Comparison of ENCODE assay signal across 7 cellular contexts in the genomic region with DNA sequence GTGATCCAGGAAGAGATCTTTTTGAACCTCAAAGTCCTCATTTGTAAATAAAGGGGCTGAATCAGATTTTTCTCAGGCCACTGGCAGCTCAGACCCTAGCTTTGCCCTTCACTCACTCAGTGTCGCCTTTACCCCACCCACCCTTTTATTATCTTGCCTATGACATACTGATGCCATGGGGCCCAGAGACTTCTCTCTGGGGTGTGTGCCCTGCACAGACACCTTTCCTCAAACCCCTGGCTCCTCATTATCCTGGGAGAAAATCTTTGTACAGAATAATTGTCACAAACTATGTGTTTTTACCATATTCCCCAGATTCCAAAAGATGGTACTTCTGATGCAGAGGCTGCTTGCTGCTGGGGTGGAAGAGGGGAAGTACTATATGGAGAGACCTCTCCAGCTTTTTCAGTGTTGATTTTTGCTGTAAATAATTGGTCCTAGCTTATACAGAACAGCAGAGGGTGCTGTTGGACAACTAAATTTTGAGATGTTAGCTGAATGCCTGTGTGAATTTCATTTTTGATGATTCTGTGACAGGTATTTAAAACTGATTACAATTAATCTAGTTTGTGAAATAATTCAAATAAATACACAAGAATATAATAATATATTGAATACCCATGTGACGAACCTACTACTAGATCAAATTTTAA. TPM values are rescaled to one million over a fixed set of nuclear protein-coding genes. Genes with fewer than 3 reads are reported as not detected.
DNase-seq lines count a peak whose midpoint lies in the region; ATAC-seq, FAIRE-seq and TF ChIP-seq lines count a peak whose summit lies in the region.

No MANE protein-coding gene starts in this region.

- H2AFZ ChIP-seq in GM23338 = no peak overlapping the region

- peak; percentile 66 to 71 for TF ChIP-seq CTCF in GM23338 (conservative IDR thresholded peaks at IDR 0.05; ENCODE audit: low read depth in 2 of 2)
- peak; percentile 30 to 60 (median 48) for TF ChIP-seq CTCF in ascending aorta (IDR thresholded peaks at IDR 0.05)
- peak; percentile 37 to 61 (median 53) for TF ChIP-seq CTCF in transverse colon (IDR thresholded peaks at IDR 0.05)

- H3K27me3 Mint-ChIP-seq in GM23338 (ENCODE audit: insufficient read depth, low read depth, poor library complexity) = no peaks in the 10 kb centered on the region

- DNase-seq in EH (ENCODE audit: low read depth) (peak; percentile 50), GM23338 (ENCODE audit: low spot score) (peak; percentile 75), NCI-H2196 treated with DMSO at 0.1 percent for 48 hours (lab: John Stamatoyannopoulos, UW; ENCODE audit: unreplicated experiment) (peak; percentile 25), ascending aorta (ENCODE audit: low spot score in 2 of 2) (no peak), transverse colon (no peak), GOT3 (lab: John Stamatoyannopoulos, UW) (no peak)

- H3K9me3 ChIP-seq in ascending aorta (no peaks in the 10 kb centered on the region), transverse colon (no peaks in the 10 kb centered on the region)

- H3K9me3 Mint-ChIP-seq in GM23338 = no peaks in the 10 kb centered on the region

- H3K4me2 ChIP-seq in GM23338 = no peak overlapping the region

- TF ChIP-seq POLR2A in transverse colon (IDR thresholded peaks at IDR 0.05) = no peak

- ATAC-seq in GM23338 = peak; percentile 67

- H3F3A ChIP-seq in GM23338 (replicated peaks; ENCODE audit: low read depth) = no peaks in the 10 kb centered on the region

- H3K4me3 Mint-ChIP-seq in GM23338 = no peak overlapping the region

- peaks cover 8% of the 10 kb centered on the region for H3K4me1 Mint-ChIP-seq in GM23338

- H3K4me3 ChIP-seq in GM23338 = no peak overlapping the region
- H3K4me3 ChIP-seq in ascending aorta = no peak overlapping the region
- H3K4me3 ChIP-seq in transverse colon = no peak overlapping the region

- H3K36me3 ChIP-seq in GM23338 (ENCODE audit: insufficient read depth) (no peaks in the 10 kb centered on the region), ascending aorta (no peaks in the 10 kb centered on the region), transverse colon (no peaks in the 10 kb centered on the region)

- no peaks in the 10 kb centered on the region for H3K36me3 Mint-ChIP-seq in GM23338 (ENCODE audit: low read depth)

- H3K79me2 ChIP-seq in GM23338 (replicated peaks; ENCODE audit: insufficient read depth) = no peaks in the 10 kb centered on the region

- FAIRE-seq in islet of Langerhans (lab: Jason Lieb, UNC) = peak; percentile 98

- H3K27ac ChIP-seq in GM23338 (ENCODE audit: low read depth) (no peak overlapping the region), ascending aorta (no peak overlapping the region), transverse colon (no peak overlapping the region)

- H4K20me1 ChIP-seq in GM23338 (replicated peaks; ENCODE audit: insufficient read depth) = no peaks in the 10 kb centered on the region

- H3K4me1 ChIP-seq in GM23338 (ENCODE audit: insufficient read depth) = no peaks in the 10 kb centered on the region
- H3K4me1 ChIP-seq in ascending aorta = no peaks in the 10 kb centered on the region
- H3K4me1 ChIP-seq in transverse colon = no peaks in the 10 kb centered on the region

- in situ Hi-C loops in transverse colon (cut with MboI; ENCODE audit: low pct_ligation_motif_present in 1 of 4, low pct_unique_long_range_greater_than_20kb in 1 of 4, low sequenced_read_pairs in 3 of 4) = no loop called here

- no peaks in the 10 kb centered on the region for H3K9me2 ChIP-seq in GM23338 (ENCODE audit: insufficient read depth)

- intact Hi-C loops in ascending aorta (cut with DNase I) = loop anchor here (5.0 kb wide), 1 partner anchor 255 kb away; no protein-coding TSS in a partner anchor
- intact Hi-C loops in transverse colon (cut with DNase I; ENCODE audit: low total_unique reads) = loop anchor here (10.0 kb wide), 1 partner anchor 253 kb away; no protein-coding TSS in a partner anchor

- no peak for TF ChIP-seq EP300 in transverse colon (IDR thresholded peaks at IDR 0.05; ENCODE audit: low read depth)

- 7 to 27% methylated on average over 1 to 2 of the region's 2 CpGs for WGBS in transverse colon (ENCODE audit: low coverage in 1 of 2), 2 donors

- no peaks in the 10 kb centered on the region for H3K27me3 ChIP-seq in GM23338 (ENCODE audit: insufficient read depth)
- H3K27me3 ChIP-seq in ascending aorta = no peaks in the 10 kb centered on the region
- no peaks in the 10 kb centered on the region for H3K27me3 ChIP-seq in transverse colon

- no peak overlapping the region for H3K27ac Mint-ChIP-seq in GM23338

TF ChIP-seq in GM23338, 12 proteins besides CTCF, POLR2A, EP300 and RAD21 (continues in another document):
- TF ChIP-seq ZNF114 (CRISPR knock-in tag; IDR thresholded peaks at IDR 0.05) (no peak), NANOG (IDR thresholded peaks at IDR 0.05; ENCODE audit: borderline replicate concordance) (no peak), REST (IDR thresholded peaks at IDR 0.05; ENCODE audit: unreplicated experiment) (no peak), POLR2AphosphoS5 (IDR thresholded peaks at IDR 0.05; ENCODE audit: low read depth) (no peak), EZH2phosphoT487 (IDR thresholded peaks at IDR 0.05; ENCODE audit: unreplicated experiment) (no peak), STAT1 (IDR thresholded peaks at IDR 0.05; ENCODE audit: unreplicated experiment) (no peak)
- TF ChIP-seq, protein P1, sequence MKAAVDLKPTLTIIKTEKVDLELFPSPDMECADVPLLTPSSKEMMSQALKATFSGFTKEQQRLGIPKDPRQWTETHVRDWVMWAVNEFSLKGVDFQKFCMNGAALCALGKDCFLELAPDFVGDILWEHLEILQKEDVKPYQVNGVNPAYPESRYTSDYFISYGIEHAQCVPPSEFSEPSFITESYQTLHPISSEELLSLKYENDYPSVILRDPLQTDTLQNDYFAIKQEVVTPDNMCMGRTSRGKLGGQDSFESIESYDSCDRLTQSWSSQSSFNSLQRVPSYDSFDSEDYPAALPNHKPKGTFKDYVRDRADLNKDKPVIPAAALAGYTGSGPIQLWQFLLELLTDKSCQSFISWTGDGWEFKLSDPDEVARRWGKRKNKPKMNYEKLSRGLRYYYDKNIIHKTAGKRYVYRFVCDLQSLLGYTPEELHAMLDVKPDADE (IDR thresholded peaks at IDR 0.05) = no peak

RNA-seq across cellular contexts. Expression of gene DCD, which starts 53.9 kb away (rescaled TPM):
- not detected in 2 replicates for total RNA-seq in GM23338 (2014; rRNA removed; shearing (Covaris generic))
- not detected in 2 replicates for polyA plus RNA-seq in GM23338 (2016; fragmentation: Nextera tagmentation; extraction: Ambion mirVana)
- total RNA-seq in ascending aorta (not detected), transverse colon (not detected)

Comparison
In these comparisons a context has a peak if more than half of its experiments do, and no peak if none do; other contexts are left out.
1. DNase-seq: peak in EH (single experiment), GM23338 (single experiment) and NCI-H2196 treated with DMSO at 0.1 percent for 48 hours (single experiment); none in ascending aorta (0 of 2), transverse colon (single experiment) and GOT3 (single experiment).
2. Peak in every context shown above with its lines, with median percentiles within 50 percentile points of each other: CTCF ChIP-seq.